In the genomic region with DNA sequence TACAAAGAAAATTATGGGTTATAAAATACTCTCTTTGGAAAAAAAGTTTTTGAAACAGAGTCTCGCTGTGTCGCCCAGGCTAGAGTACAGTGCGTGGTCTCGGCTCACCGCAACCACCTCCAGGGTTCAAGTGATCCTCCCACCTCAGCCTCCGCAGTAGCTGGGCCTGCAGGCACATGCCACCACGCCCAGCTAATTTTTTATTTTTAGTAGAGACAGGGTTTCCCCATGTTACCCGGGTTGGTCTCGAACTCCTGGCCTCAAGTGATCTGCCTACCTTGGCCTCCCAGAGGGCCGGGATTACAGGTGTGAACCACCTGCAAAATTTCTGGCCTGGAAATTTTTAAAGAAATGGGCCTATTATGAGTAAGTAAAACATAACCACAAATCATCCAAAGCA, we compare ENCODE assay signal across 13 cellular contexts.
DNase-seq lines count a peak whose midpoint lies in the region; ATAC-seq lines count a peak whose summit lies in the region.
"Had no signal": no experiment of that assay in that cellular context is flagged by ENCODE, and none has a peak within 500 bp of the region (broad histone marks: within the 10 kb centered on the region; RNA-seq: fewer than 3 reads in every experiment).

No MANE protein-coding gene starts in this region.

- H3K4me3 Mint-ChIP-seq in T-helper 2 cell treated with Interferon-gamma antibody and Interleukin-4, amounts not matched to agents 5 μg/mL and 100 μg/mL, for 36 hours, result peak overlapping the region; percentile 98
- H3K4me3 Mint-ChIP-seq in activated naive CD8-positive, alpha-beta T cell treated with anti-CD3 and anti-CD28 coated beads, Interleukin-2, amount 50 U/mL, for 24 hours, result peak overlapping the region; percentile 100
- peak overlapping the region; percentile 75 to 92 for H3K4me3 Mint-ChIP-seq in stimulated activated naive CD8-positive, alpha-beta T cell treated with anti-CD3 and anti-CD28 coated beads, Interleukin-15, amount 100 ng/mL, for 72 hours

- peak; percentile 26 for DNase-seq in stimulated activated CD4-positive, alpha-beta T cell treated with anti-CD3 and anti-CD28 coated beads, Interleukin-2, amount 100 ng/mL, for 4 hours (ENCODE audit: low read depth)
- no peak for DNase-seq in stimulated activated CD4-positive, alpha-beta T cell treated with anti-CD3 and anti-CD28 coated beads, Interleukin-4, amount 100 ng/mL, for 24 hours
- DNase-seq in T-helper 2 cell treated with Interferon-gamma antibody and Interleukin-4, amounts not matched to agents 5 μg/mL and 100 μg/mL, for 36 hours (ENCODE audit: low spot score), result peak; percentile 13
- no peak for DNase-seq in activated naive CD8-positive, alpha-beta T cell treated with anti-CD3 and anti-CD28 coated beads, Interleukin-2, amount 50 U/mL, for 24 hours
- no peak for DNase-seq in stimulated activated naive CD8-positive, alpha-beta T cell treated with anti-CD3 and anti-CD28 coated beads, Interleukin-15, amount 100 ng/mL, for 72 hours
- no peak for DNase-seq in NCI-H446 (lab: John Stamatoyannopoulos, UW)
- DNase-seq in COLO668 (lab: John Stamatoyannopoulos, UW; ENCODE audit: unreplicated experiment), result no peak
- DNase-seq: activated effector memory CD4-positive, alpha-beta T cell treated with anti-CD3 and anti-CD28 coated beads, Interleukin-2, amount 50 U/mL, for 16 hours; caudate nucleus; DMS79; pancreas; small intestine had no signal

- peak overlapping the region; percentile 82 for H3K27ac Mint-ChIP-seq in T-helper 2 cell treated with Interferon-gamma antibody and Interleukin-4, amounts not matched to agents 5 μg/mL and 100 μg/mL, for 36 hours
- H3K27ac Mint-ChIP-seq in activated naive CD8-positive, alpha-beta T cell treated with anti-CD3 and anti-CD28 coated beads, Interleukin-2, amount 50 U/mL, for 24 hours, result peak overlapping the region; percentile 84
- peak overlapping the region; percentile 92 to 95 for H3K27ac Mint-ChIP-seq in stimulated activated naive CD8-positive, alpha-beta T cell treated with anti-CD3 and anti-CD28 coated beads, Interleukin-15, amount 100 ng/mL, for 72 hours

- no peak for ATAC-seq in activated naive CD8-positive, alpha-beta T cell treated with anti-CD3 and anti-CD28 coated beads, Interleukin-2, amount 50 U/mL, for 24 hours
- ATAC-seq in stimulated activated naive CD8-positive, alpha-beta T cell treated with anti-CD3 and anti-CD28 coated beads, Interleukin-15, amount 100 ng/mL, for 72 hours, result no peak
- no peak for ATAC-seq in HG03378 (IDR thresholded peaks at IDR 0.05; ENCODE audit: unreplicated experiment)
- ATAC-seq: pancreas had no signal

- H3K27me3 Mint-ChIP-seq in T-helper 2 cell treated with Interferon-gamma antibody and Interleukin-4, amounts not matched to agents 5 μg/mL and 100 μg/mL, for 36 hours (ENCODE audit: low read depth), result no peaks in the 10 kb centered on the region
- H3K27me3 Mint-ChIP-seq in activated naive CD8-positive, alpha-beta T cell treated with anti-CD3 and anti-CD28 coated beads, Interleukin-2, amount 50 U/mL, for 24 hours, result no peaks in the 10 kb centered on the region
- no peaks in the 10 kb centered on the region for H3K27me3 Mint-ChIP-seq in stimulated activated naive CD8-positive, alpha-beta T cell treated with anti-CD3 and anti-CD28 coated beads, Interleukin-15, amount 100 ng/mL, for 72 hours

- H3K4me1 Mint-ChIP-seq in T-helper 2 cell treated with Interferon-gamma antibody and Interleukin-4, amounts not matched to agents 5 μg/mL and 100 μg/mL, for 36 hours (ENCODE audit: low read depth), result peaks cover 49% of the 10 kb centered on the region
- peaks cover 66% of the 10 kb centered on the region for H3K4me1 Mint-ChIP-seq in activated naive CD8-positive, alpha-beta T cell treated with anti-CD3 and anti-CD28 coated beads, Interleukin-2, amount 50 U/mL, for 24 hours
- peaks cover 62% of the 10 kb centered on the region for H3K4me1 Mint-ChIP-seq in stimulated activated naive CD8-positive, alpha-beta T cell treated with anti-CD3 and anti-CD28 coated beads, Interleukin-15, amount 100 ng/mL, for 72 hours

- H3K9me3 Mint-ChIP-seq in T-helper 2 cell treated with Interferon-gamma antibody and Interleukin-4, amounts not matched to agents 5 μg/mL and 100 μg/mL, for 36 hours, result no peaks in the 10 kb centered on the region
- no peaks in the 10 kb centered on the region for H3K9me3 Mint-ChIP-seq in activated naive CD8-positive, alpha-beta T cell treated with anti-CD3 and anti-CD28 coated beads, Interleukin-2, amount 50 U/mL, for 24 hours
- H3K9me3 Mint-ChIP-seq in stimulated activated naive CD8-positive, alpha-beta T cell treated with anti-CD3 and anti-CD28 coated beads, Interleukin-15, amount 100 ng/mL, for 72 hours, result no peaks in the 10 kb centered on the region

- H3K36me3 Mint-ChIP-seq in T-helper 2 cell treated with Interferon-gamma antibody and Interleukin-4, amounts not matched to agents 5 μg/mL and 100 μg/mL, for 36 hours (ENCODE audit: low read depth), result peaks cover 41% of the 10 kb centered on the region
- peaks cover 24% of the 10 kb centered on the region for H3K36me3 Mint-ChIP-seq in activated naive CD8-positive, alpha-beta T cell treated with anti-CD3 and anti-CD28 coated beads, Interleukin-2, amount 50 U/mL, for 24 hours (ENCODE audit: low read depth)

Comparison
In these comparisons a context has a peak if more than half of its experiments do, and no peak if none do; other contexts are left out.
1. DNase-seq: peak in stimulated activated CD4-positive, alpha-beta T cell treated with anti-CD3 and anti-CD28 coated beads, Interleukin-2, amount 100 ng/mL, for 4 hours (single experiment) and T-helper 2 cell treated with Interferon-gamma antibody and Interleukin-4, amounts not matched to agents 5 μg/mL and 100 μg/mL, for 36 hours (single experiment); none in stimulated activated CD4-positive, alpha-beta T cell treated with anti-CD3 and anti-CD28 coated beads, Interleukin-4, amount 100 ng/mL, for 24 hours (single experiment), activated naive CD8-positive, alpha-beta T cell treated with anti-CD3 and anti-CD28 coated beads, Interleukin-2, amount 50 U/mL, for 24 hours (single experiment), stimulated activated naive CD8-positive, alpha-beta T cell treated with anti-CD3 and anti-CD28 coated beads, Interleukin-15, amount 100 ng/mL, for 72 hours (0 of 2), NCI-H446 (0 of 2) and COLO668 (single experiment).
2. Peak in every context shown above with its lines, with median percentiles within 50 percentile points of each other: H3K27ac Mint-ChIP-seq and H3K4me3 Mint-ChIP-seq.